In the genomic region with DNA sequence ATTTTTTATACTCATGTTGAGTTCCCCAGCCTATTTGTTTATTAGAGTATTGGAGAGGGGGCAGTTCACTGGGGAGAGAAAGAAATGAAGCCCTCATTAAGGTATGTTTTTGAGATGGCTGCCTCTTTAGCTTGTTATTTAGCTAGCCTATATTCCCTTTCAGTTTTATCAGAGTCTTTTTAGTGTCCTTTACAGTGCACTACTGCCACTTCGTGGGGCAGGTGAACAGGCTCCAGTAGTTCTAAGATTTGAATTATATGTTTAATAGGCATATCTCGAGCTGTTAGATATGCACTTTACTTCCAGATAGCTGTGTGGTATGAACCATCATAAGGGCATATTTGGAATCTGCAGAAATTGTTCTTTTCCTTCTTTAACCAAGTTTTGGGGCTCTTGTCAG, we compare ENCODE assay signal across 28 cellular contexts.
"Had no signal": no experiment of that assay in that cellular context is flagged by ENCODE, and none has a peak within 500 bp of the region (broad histone marks: within the 10 kb centered on the region; RNA-seq: fewer than 3 reads in every experiment).

No MANE protein-coding gene starts in this region.

- H3K9me3 ChIP-seq: SJSA1, SK-N-SH had no signal

- H3K36me3 ChIP-seq: SJSA1 had no signal

- H3K27me3 ChIP-seq: SJSA1 had no signal

- H3K4me2 ChIP-seq: SK-N-SH had no signal

- DNase-seq: activated CD4-positive, alpha-beta T cell treated with anti-CD3 and anti-CD28 coated beads for 36 hours; activated CD4-positive, alpha-beta T cell treated with anti-CD3 and anti-CD28 coated beads, Interleukin-2, amount 10 ng/mL, durations not matched to agents 7 days and 5 days; activated CD4-positive, alpha-beta T cell treated with anti-CD3 and anti-CD28 coated beads, Interleukin-2, amount 50 U/mL, for 48 hours; activated CD8-positive, alpha-beta T cell treated with anti-CD3 and anti-CD28 coated beads, Interleukin-2, amount 10 ng/mL, durations not matched to agents 7 days and 5 days; activated naive CD4-positive, alpha-beta T cell treated with anti-CD3 and anti-CD28 coated beads, Interleukin-2, amount 10 ng/mL, durations not matched to agents 7 days and 5 days; activated naive CD8-positive, alpha-beta T cell treated with anti-CD3 and anti-CD28 coated beads, Interleukin-2, amount 50 U/mL, for 24 hours; activated T-cell treated with anti-CD3 and anti-CD28 coated beads, Interleukin-2, amount 50 U/mL, for 24 hours; anterior cingulate cortex; central memory CD4-positive, alpha-beta T cell; Kasumi-1; KG1; MM.1S; NCI-H1105; NCI-H1417 treated with DMSO at 0.1 percent for 48 hours; NCI-H187 treated with DMSO at 0.1 percent for 48 hours; NCI-H2081; NCI-H226; NCI-H446 treated with DMSO at 0.1 percent for 48 hours; NCI-H524; NCI-H69; NCI-H82; SHP77 treated with DMSO at 0.1 percent for 48 hours; SK-N-SH had no signal

- H3K4me1 ChIP-seq: SJSA1 had no signal

- FAIRE-seq: TTC549 had no signal

- ATAC-seq: activated CD4-positive, alpha-beta T cell treated with anti-CD3 and anti-CD28 coated beads for 36 hours; activated CD4-positive, CD25-positive, alpha-beta regulatory T cell treated with anti-CD3 and anti-CD28 coated beads, Interleukin-2, amount 50 U/mL, for 24 hours; activated CD8-positive, alpha-beta T cell treated with anti-CD3 and anti-CD28 coated beads, Interleukin-2, amount 10 ng/mL, durations not matched to agents 7 days and 5 days; activated naive CD8-positive, alpha-beta T cell treated with anti-CD3 and anti-CD28 coated beads, Interleukin-2, amount 50 U/mL, for 24 hours; Panc1; WTC11 had no signal

- H3K4me3 ChIP-seq: SJSA1 had no signal

- H3K27ac ChIP-seq: SJSA1 had no signal
